ENCODE assay signal across 8 cellular contexts in genomic region chr15:30859091-30859874, GRCh38. TPM values are rescaled to one million over a fixed set of nuclear protein-coding genes. Genes with fewer than 3 reads are reported as not detected.
DNase-seq lines count a peak whose midpoint lies in the region; ATAC-seq and TF ChIP-seq lines count a peak whose summit lies in the region.

No MANE protein-coding gene starts in this region.

- no peak overlapping the region for H3K4me3 ChIP-seq in RWPE2 (ENCODE audit: severe bottlenecking)
- H3K4me3 ChIP-seq in stomach, result no peak overlapping the region

- intact Hi-C loops in stomach (cut with DNase I; ENCODE audit: low total_unique reads), result no loop called here

- H3K27me3 ChIP-seq in RWPE2 (ENCODE audit: insufficient read depth, poor library complexity, severe bottlenecking), result no peaks in the 10 kb centered on the region
- no peaks in the 10 kb centered on the region for H3K27me3 ChIP-seq in stomach

- TF ChIP-seq EP300 in stomach (IDR thresholded peaks at IDR 0.05), result no peak

- TF ChIP-seq CTCF in RWPE2 (IDR thresholded peaks at IDR 0.05; ENCODE audit: poor library complexity, severe bottlenecking) (peak; percentile 94), stomach (IDR thresholded peaks at IDR 0.05) (peak in 4 of 7 experiments; percentile 36 to 68 (median 44))

- no peaks in the 10 kb centered on the region for H3K4me1 ChIP-seq in RWPE2 (ENCODE audit: insufficient read depth, poor library complexity, severe bottlenecking)
- no peaks in the 10 kb centered on the region for H3K4me1 ChIP-seq in stomach

- H3K27ac Mint-ChIP-seq in activated naive CD8-positive, alpha-beta T cell treated with anti-CD3 and anti-CD28 coated beads, Interleukin-2, amount 50 U/mL, for 24 hours, result no peak overlapping the region
- no peak overlapping the region for H3K27ac Mint-ChIP-seq in activated naive CD8-positive, alpha-beta T cell treated with anti-CD3 and anti-CD28 coated beads for 36 hours

- TF ChIP-seq POLR2A in stomach (IDR thresholded peaks at IDR 0.05), result no peak

- no peak for ATAC-seq in activated naive CD8-positive, alpha-beta T cell treated with anti-CD3 and anti-CD28 coated beads, Interleukin-2, amount 50 U/mL, for 24 hours
- ATAC-seq in RWPE2 (ENCODE audit: low read depth), result peak; percentile 65

- H3K36me3 Mint-ChIP-seq in activated naive CD8-positive, alpha-beta T cell treated with anti-CD3 and anti-CD28 coated beads, Interleukin-2, amount 50 U/mL, for 24 hours (ENCODE audit: low read depth), result peaks cover 3% of the 10 kb centered on the region
- H3K36me3 Mint-ChIP-seq in activated naive CD8-positive, alpha-beta T cell treated with anti-CD3 and anti-CD28 coated beads for 36 hours, result peaks cover 8% of the 10 kb centered on the region

- no peaks in the 10 kb centered on the region for H3K9me3 ChIP-seq in RWPE2 (ENCODE audit: severe bottlenecking)
- peaks cover 0 to 4% (median 2%) of the 10 kb centered on the region in 4 donors for H3K9me3 ChIP-seq in stomach

- no peaks in the 10 kb centered on the region for H3K27me3 Mint-ChIP-seq in activated naive CD8-positive, alpha-beta T cell treated with anti-CD3 and anti-CD28 coated beads, Interleukin-2, amount 50 U/mL, for 24 hours
- no peaks in the 10 kb centered on the region for H3K27me3 Mint-ChIP-seq in activated naive CD8-positive, alpha-beta T cell treated with anti-CD3 and anti-CD28 coated beads for 36 hours

- H3K9me3 Mint-ChIP-seq in activated naive CD8-positive, alpha-beta T cell treated with anti-CD3 and anti-CD28 coated beads, Interleukin-2, amount 50 U/mL, for 24 hours, result no peaks in the 10 kb centered on the region
- H3K9me3 Mint-ChIP-seq in activated naive CD8-positive, alpha-beta T cell treated with anti-CD3 and anti-CD28 coated beads for 36 hours, result peaks cover 2% of the 10 kb centered on the region

- no peaks in the 10 kb centered on the region for H3K36me3 ChIP-seq in RWPE2 (ENCODE audit: low read depth)
- H3K36me3 ChIP-seq in stomach, result no peaks in the 10 kb centered on the region

- WGBS in stomach, 5 donors, result 15 to 27% (median 21%) methylated on average over 7 of the region's 7 CpGs

- no peak overlapping the region for H3K4me3 Mint-ChIP-seq in activated naive CD8-positive, alpha-beta T cell treated with anti-CD3 and anti-CD28 coated beads, Interleukin-2, amount 50 U/mL, for 24 hours
- H3K4me3 Mint-ChIP-seq in activated naive CD8-positive, alpha-beta T cell treated with anti-CD3 and anti-CD28 coated beads for 36 hours, result no peak overlapping the region

- no peaks in the 10 kb centered on the region for H3K4me1 Mint-ChIP-seq in activated naive CD8-positive, alpha-beta T cell treated with anti-CD3 and anti-CD28 coated beads, Interleukin-2, amount 50 U/mL, for 24 hours
- H3K4me1 Mint-ChIP-seq in activated naive CD8-positive, alpha-beta T cell treated with anti-CD3 and anti-CD28 coated beads for 36 hours, result no peaks in the 10 kb centered on the region

- DNase-seq in activated naive CD8-positive, alpha-beta T cell treated with anti-CD3 and anti-CD28 coated beads, Interleukin-2, amount 50 U/mL, for 24 hours, result peak; percentile 5
- no peak for DNase-seq in activated naive CD8-positive, alpha-beta T cell treated with anti-CD3 and anti-CD28 coated beads for 36 hours
- no peak for DNase-seq in RWPE2 (ENCODE audit: low spot score)
- peak; percentile 15 for DNase-seq in globus pallidus (ENCODE audit: low spot score)
- no peak for DNase-seq in stomach
- DNase-seq in GF-D8 (lab: John Stamatoyannopoulos, UW), result no peak
- no peak for DNase-seq in NCI-H146 (lab: John Stamatoyannopoulos, UW)
- no peak for DNase-seq in SIG-M5 treated with dmso at 0.1 percent for 504 hours (lab: John Stamatoyannopoulos, UW; ENCODE audit: unreplicated experiment)

- H3K27ac ChIP-seq in RWPE2 (ENCODE audit: poor library complexity, severe bottlenecking) (no peak overlapping the region), stomach (no peak overlapping the region)

RNA-seq across cellular contexts. Expression of gene FAN1, which starts 44.4 kb away (rescaled TPM):
- 10 to 100 TPM; 15.4 to 16.1 TPM for total RNA-seq in activated naive CD8-positive, alpha-beta T cell treated with anti-CD3 and anti-CD28 coated beads for 36 hours
- 10 to 100 TPM; 17.1 to 83.0 (median 29.2) TPM for total RNA-seq in stomach
- polyA plus RNA-seq in stomach, result 1 to 10 TPM; 5.7 to 9.4 (median 6.0) TPM

Comparison
In these comparisons a context has a peak if more than half of its experiments do, and no peak if none do; other contexts are left out.
1. DNase-seq: peak in activated naive CD8-positive, alpha-beta T cell treated with anti-CD3 and anti-CD28 coated beads, Interleukin-2, amount 50 U/mL, for 24 hours (single experiment) and globus pallidus (single experiment); none in activated naive CD8-positive, alpha-beta T cell treated with anti-CD3 and anti-CD28 coated beads for 36 hours (single experiment), RWPE2 (single experiment), stomach (single experiment), GF-D8 (single experiment), NCI-H146 (single experiment) and SIG-M5 treated with dmso at 0.1 percent for 504 hours (single experiment).